1 cellular context compared by ENCODE assay signal in the genomic region with DNA sequence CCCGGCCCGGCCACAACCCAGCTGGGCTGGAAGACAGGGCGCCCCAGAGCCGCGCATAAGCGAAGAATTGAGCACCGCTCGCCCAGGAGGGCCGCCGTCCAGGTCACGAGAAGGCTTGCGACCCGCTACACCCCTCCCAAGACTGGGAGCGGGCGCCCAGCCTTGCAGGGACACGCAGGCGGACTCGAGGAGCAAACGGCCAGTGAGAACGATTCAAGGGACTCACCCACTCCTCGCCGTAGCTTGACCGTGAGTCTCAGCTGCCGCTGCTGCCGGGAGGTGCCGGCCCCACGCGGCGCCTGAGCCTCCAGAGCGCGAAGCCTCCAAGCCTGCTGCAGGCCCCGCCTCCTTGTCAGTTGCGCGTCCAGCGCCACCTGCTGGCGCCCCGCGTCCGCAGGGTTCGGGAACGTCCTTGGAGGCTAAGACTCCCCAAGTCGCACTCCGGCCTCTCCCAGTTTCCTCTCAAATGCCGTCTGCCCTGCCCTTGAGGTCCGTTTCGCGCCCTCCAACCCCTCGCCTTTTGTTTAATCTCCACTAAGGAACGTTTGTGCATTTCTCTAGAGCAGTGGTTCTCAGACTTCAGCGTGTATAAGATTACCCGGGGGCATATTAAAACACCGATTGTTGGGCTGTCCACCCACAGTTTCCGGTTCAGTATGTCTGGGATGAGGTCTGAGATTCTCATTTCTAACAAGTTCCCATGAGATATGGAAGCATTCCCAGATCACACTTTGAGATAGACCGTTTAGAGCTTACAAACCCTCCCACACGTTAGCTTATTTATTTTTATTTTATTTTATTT.
A peak's percentile ranks its signal among the peaks of the same experiment; 100 is the strongest.
TF ChIP-seq lines count a peak whose summit lies in the region.

A gene (minus strand): TSS at position 301 of the 802 bp plus-strand sequence. CDS start 5,333 bp downstream, outside the sequence.

TF ChIP-seq in IMR-90, 13 proteins besides CTCF, POLR2A, EP300 and RAD21:
- TF ChIP-seq MXI1 (IDR thresholded peaks at IDR 0.05; ENCODE audit: borderline replicate concordance, low read depth, low read length) = peak; percentile 82
- peak; percentile 52 for TF ChIP-seq SMC3 (IDR thresholded peaks at IDR 0.05; ENCODE audit: low read depth, low read length)
- TF ChIP-seq, protein P1, sequence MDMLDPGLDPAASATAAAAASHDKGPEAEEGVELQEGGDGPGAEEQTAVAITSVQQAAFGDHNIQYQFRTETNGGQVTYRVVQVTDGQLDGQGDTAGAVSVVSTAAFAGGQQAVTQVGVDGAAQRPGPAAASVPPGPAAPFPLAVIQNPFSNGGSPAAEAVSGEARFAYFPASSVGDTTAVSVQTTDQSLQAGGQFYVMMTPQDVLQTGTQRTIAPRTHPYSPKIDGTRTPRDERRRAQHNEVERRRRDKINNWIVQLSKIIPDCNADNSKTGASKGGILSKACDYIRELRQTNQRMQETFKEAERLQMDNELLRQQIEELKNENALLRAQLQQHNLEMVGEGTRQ (IDR thresholded peaks at IDR 0.05; ENCODE audit: low read depth, low read length) = 0 out of 2 replicates have a peak, but pooled peaks have one; percentile 21
- peak; percentile 59 for TF ChIP-seq BHLHE40 (IDR thresholded peaks at IDR 0.05; ENCODE audit: low read depth, low read length)
